In genomic region chr5:160466889-160467554, GRCh38 we compare ENCODE assay signal across 1 cellular context.
TF ChIP-seq lines count a peak whose summit lies in the region.

No MANE protein-coding gene starts in this region.

TF ChIP-seq in K562, 482 proteins besides CTCF, POLR2A, EP300 and RAD21 (continued from another document):
- TF ChIP-seq TOE1 (IDR thresholded peaks at IDR 0.05; ENCODE audit: borderline replicate concordance) (no peak), TOE1 (CRISPR knock-in tag; IDR thresholded peaks at IDR 0.05; ENCODE audit: borderline replicate concordance, low read depth) (no peak), FUS (optimal IDR thresholded peaks at IDR 0.05; ENCODE audit: low read depth, low read length) (no peak), HDAC8 (tag; IDR thresholded peaks at IDR 0.05) (no peak), ZNF318 (IDR thresholded peaks at IDR 0.05; ENCODE audit: borderline replicate concordance in 1 of 2, low read depth in 1 of 2) (no peak), USF2 (CRISPR knock-in tag; IDR thresholded peaks at IDR 0.05) (0 out of 2 replicates have a peak, but pooled peaks have one; percentile 7), GTF2B (IDR thresholded peaks at IDR 0.05; ENCODE audit: extremely low read depth, insufficient read length) (no peak)
